In the genomic region with DNA sequence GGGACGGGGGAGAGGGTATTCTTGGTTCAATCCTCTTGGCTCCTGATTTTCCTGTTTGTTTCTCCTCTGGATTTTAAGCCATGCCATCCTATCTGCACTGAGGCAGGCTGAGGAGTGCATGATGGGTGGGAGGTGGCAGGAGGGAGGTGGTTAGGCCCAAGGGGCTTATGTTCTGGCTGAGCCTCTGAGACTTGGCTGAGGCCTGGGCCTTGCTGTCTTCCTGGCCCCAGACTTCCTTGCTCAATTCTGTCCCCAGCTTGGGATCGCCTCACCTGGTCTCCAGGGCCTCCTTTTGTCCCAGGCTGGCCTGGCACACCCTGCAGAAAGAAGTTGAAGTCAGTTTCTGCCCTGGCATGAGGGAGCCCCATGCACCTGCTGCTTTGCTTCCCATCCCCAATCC, we compare ENCODE assay signal across 23 cellular contexts. TPM values are rescaled to one million over a fixed set of nuclear protein-coding genes. Genes with fewer than 3 reads are reported as not detected.
DNase-seq lines count a peak whose midpoint lies in the region; FAIRE-seq and TF ChIP-seq lines count a peak whose summit lies in the region.
"Had no signal": no experiment of that assay in that cellular context is flagged by ENCODE, and none has a peak within 500 bp of the region (broad histone marks: within the 10 kb centered on the region; RNA-seq: fewer than 3 reads in every experiment).

No MANE protein-coding gene starts in this region.

- no peak overlapping the region for H2BK120ac ChIP-seq in neuronal stem cell (ENCODE audit: low read depth, low read length)

- no peak for DNase-seq in neuronal stem cell (ENCODE audit: low spot score)
- DNase-seq in D721Med (ENCODE audit: insufficient read length, low spot score): no peak
- DNase-seq in superior temporal gyrus (ENCODE audit: extremely low spot score): no peak
- no peak for DNase-seq in activated T-cell treated with anti-CD3 and anti-CD28 coated beads, Interleukin-2, amount 50 U/mL, for 24 hours
- DNase-seq in NCI-H510A treated with DMSO at 0.1 percent for 48 hours (lab: John Stamatoyannopoulos, UW): no peak
- DNase-seq: BE2C, Calu3, DMS153, DND-41, HFFc6, Kasumi-1, MG63, NCI-H2029, NCI-H446 treated with DMSO at 0.1 percent for 48 hours, NCI-H526 treated with DMSO at 0.1 percent for 48 hours, Peyer's patch, SHP77 treated with DMSO at 0.1 percent for 48 hours had no signal

- H3K36me3 ChIP-seq in neuronal stem cell (replicated peaks in 1 of 2; ENCODE audit: control insufficient read depth in 2 of 2, insufficient read depth in 2 of 2, low read length in 2 of 2): peaks cover 0 to under 1% of the 10 kb centered on the region in 2 donors
- H3K36me3 ChIP-seq: BE2C, MG63, Peyer's patch had no signal

- WGBS in neuronal stem cell (ENCODE audit: extremely low coverage in 2 of 2, insufficient read length in 2 of 2, insufficient replicate concordance in 1 of 2), 2 donors: no CpG with 5 or more reads among the region's 2 CpGs

- H3K4me2 ChIP-seq in neuronal stem cell (ENCODE audit: insufficient read depth, low read length, poor library complexity, severe bottlenecking): no peak overlapping the region

- TF ChIP-seq CTCF in LNCAP (IDR thresholded peaks at IDR 0.05): 0 out of 2 replicates have a peak, but pooled peaks have one; percentile 25
- no peak for TF ChIP-seq CTCF in VCaP (conservative IDR thresholded peaks at IDR 0.05)
- TF ChIP-seq CTCF in D721Med (IDR thresholded peaks at IDR 0.05; ENCODE audit: insufficient read depth, missing control alignments): no peak

- no peak for FAIRE-seq in D721Med (lab: Jason Lieb, UNC)
- FAIRE-seq: GM12892, GM19239, HTR-8/SVneo had no signal

- no peak overlapping the region for H3K27ac Mint-ChIP-seq in activated T-cell treated with anti-CD3 and anti-CD28 coated beads, Interleukin-2, amount 50 U/mL, for 24 hours
- H3K27ac Mint-ChIP-seq: HFFc6 had no signal

- no peak overlapping the region for H4K8ac ChIP-seq in neuronal stem cell (ENCODE audit: low read depth, low read length)

- no peaks in the 10 kb centered on the region for H3K9me3 ChIP-seq in neuronal stem cell (replicated peaks in 1 of 2; ENCODE audit: control insufficient read depth in 2 of 2, insufficient read depth in 1 of 2, low read depth in 1 of 2, low read length in 2 of 2)
- H3K9me3 ChIP-seq: BE2C, MG63, Peyer's patch had no signal

- H4K91ac ChIP-seq in neuronal stem cell (ENCODE audit: low read depth, low read length, poor library complexity): no peak overlapping the region

- H3K4ac ChIP-seq in neuronal stem cell (ENCODE audit: low read length): no peak overlapping the region

- H2BK15ac ChIP-seq in neuronal stem cell (ENCODE audit: low read length): peak overlapping the region; percentile 10

- H3K27me3 Mint-ChIP-seq in activated T-cell treated with anti-CD3 and anti-CD28 coated beads, Interleukin-2, amount 50 U/mL, for 24 hours: no peaks in the 10 kb centered on the region

- no peak overlapping the region for H3K9ac ChIP-seq in neuronal stem cell (ENCODE audit: low read depth, low read length, poor library complexity)

- no peak overlapping the region for H2BK12ac ChIP-seq in neuronal stem cell (ENCODE audit: low read length)

- H3K4me3 ChIP-seq in neuronal stem cell (ENCODE audit: low read length in 2 of 2): no peak overlapping the region
- H3K4me3 ChIP-seq: K562, MG63, Peyer's patch had no signal

- H3K14ac ChIP-seq in neuronal stem cell (ENCODE audit: low read length): no peak overlapping the region

- no peaks in the 10 kb centered on the region for H3K79me1 ChIP-seq in neuronal stem cell (ENCODE audit: low read depth, low read length)

- no peaks in the 10 kb centered on the region for H3K36me3 Mint-ChIP-seq in activated T-cell treated with anti-CD3 and anti-CD28 coated beads, Interleukin-2, amount 50 U/mL, for 24 hours (ENCODE audit: low read depth)

- no peaks in the 10 kb centered on the region for H3K27me3 ChIP-seq in neuronal stem cell (ENCODE audit: control insufficient read depth in 3 of 3, insufficient read depth in 3 of 3, low read depth in 1 of 3, low read length in 3 of 3)
- H3K27me3 ChIP-seq: BE2C, MG63, Peyer's patch had no signal

- no peak overlapping the region for H3K23ac ChIP-seq in neuronal stem cell (ENCODE audit: low read depth, low read length, poor library complexity)

- H3K4me1 Mint-ChIP-seq in activated T-cell treated with anti-CD3 and anti-CD28 coated beads, Interleukin-2, amount 50 U/mL, for 24 hours (ENCODE audit: low read depth): no peaks in the 10 kb centered on the region

- H2AK5ac ChIP-seq in neuronal stem cell (ENCODE audit: low read depth, low read length): peak overlapping the region; percentile 92

- H2BK5ac ChIP-seq in neuronal stem cell (ENCODE audit: low read length): peak overlapping the region; percentile 44

- no peaks in the 10 kb centered on the region for H3K9me3 Mint-ChIP-seq in activated T-cell treated with anti-CD3 and anti-CD28 coated beads, Interleukin-2, amount 50 U/mL, for 24 hours
- H3K9me3 Mint-ChIP-seq: HFFc6 had no signal

- no peak overlapping the region for H2AFZ ChIP-seq in neuronal stem cell (ENCODE audit: low read length)

- H3K4me3 Mint-ChIP-seq in activated T-cell treated with anti-CD3 and anti-CD28 coated beads, Interleukin-2, amount 50 U/mL, for 24 hours: no peak overlapping the region
- H3K4me3 Mint-ChIP-seq: HFFc6 had no signal

- H3K4me1 ChIP-seq in neuronal stem cell (ENCODE audit: control insufficient read depth in 2 of 2, insufficient read depth in 1 of 2, low read depth in 1 of 2, low read length in 2 of 2): peaks cover 0 to 9% of the 10 kb centered on the region in 2 donors
- H3K4me1 ChIP-seq: BE2C, Peyer's patch had no signal

- H3K18ac ChIP-seq in neuronal stem cell (ENCODE audit: low read length): peak overlapping the region; percentile 13

- H3K27ac ChIP-seq in VCaP (peak overlapping the region; percentile 98), neuronal stem cell (replicated peaks; ENCODE audit: low read length) (no peak overlapping the region)
- H3K27ac ChIP-seq: Peyer's patch had no signal

RNA-seq across cellular contexts. Expression of a gene that starts 11.2 kb away (rescaled TPM):
- 18.6 TPM for polyA plus RNA-seq in neuronal stem cell (2013, experiment 1 of 2)
- 18.6 TPM for polyA plus RNA-seq in neuronal stem cell (2013, experiment 2 of 2)

RNA-seq across cellular contexts. Expression of a gene that starts 47.8 kb away (rescaled TPM):
- polyA plus RNA-seq in neuronal stem cell (2013, experiment 1 of 2): 16.6 TPM
- polyA plus RNA-seq in neuronal stem cell (2013, experiment 2 of 2): 17.6 TPM

RNA-seq across cellular contexts. Expression of a gene that starts 58.1 kb away (rescaled TPM):
- polyA plus RNA-seq in neuronal stem cell (2013, experiment 1 of 2): not detected
- polyA plus RNA-seq in neuronal stem cell (2013, experiment 2 of 2): not detected
- polyA plus RNA-seq: K562 had no signal
